ENCODE assay signal across 26 cellular contexts in genomic region chr2:71479261-71479660, GRCh38. TPM values are rescaled to one million over a fixed set of nuclear protein-coding genes. Genes with fewer than 3 reads are reported as not detected.
"Had no signal": no experiment of that assay in that cellular context is flagged by ENCODE, and none has a peak within 500 bp of the region (broad histone marks: within the 10 kb centered on the region; RNA-seq: fewer than 3 reads in every experiment).

No MANE protein-coding gene starts in this region.

- H3K4me1 ChIP-seq: foreskin keratinocyte, gastroesophageal sphincter, suprapubic skin, transverse colon had no signal

- DNase-seq: caudate nucleus; cerebellar nuclear complex; cortex of kidney; foreskin keratinocyte; heart left ventricle; left cardiac atrium; left lung; mesenchymal stem cell; midbrain; naive thymus-derived CD4-positive, alpha-beta T cell; nucleus accumbens; ovary; right lobe of liver; stimulated activated CD4-positive, alpha-beta T cell treated with anti-CD3 and anti-CD28 coated beads, Interleukin-2, amount 100 ng/mL, for 24 hours; stimulated activated CD4-positive, alpha-beta T cell treated with anti-CD3 and anti-CD28 coated beads, Interleukin-4, amount 100 ng/mL, for 4 hours; stimulated activated naive CD8-positive, alpha-beta T cell treated with anti-CD3 and anti-CD28 coated beads, Interleukin-15, amount 100 ng/mL, for 72 hours; transverse colon had no signal

- ATAC-seq: esophagus mucosa; foreskin keratinocyte; gastroesophageal sphincter; heart left ventricle; left cardiac atrium; left lung; naive thymus-derived CD4-positive, alpha-beta T cell; right lobe of liver; stimulated activated memory B cell treated with anti-CD40 and anti-IgM and Interleukin-4, amounts not matched to agents 10 μg/mL and 1 μg/mL and 100 μg/mL, for 72 hours; stimulated activated naive CD8-positive, alpha-beta T cell treated with anti-CD3 and anti-CD28 coated beads, Interleukin-15, amount 100 ng/mL, for 72 hours had no signal

- H3K36me3 ChIP-seq: neural progenitor cell, ovary, right lobe of liver, suprapubic skin, transverse colon had no signal

- H3K4me3 ChIP-seq: gastroesophageal sphincter, heart left ventricle, hepatocyte, left lung, neural progenitor cell, ovary, right lobe of liver, smooth muscle cell, suprapubic skin, transverse colon had no signal

- H3K27ac ChIP-seq: epithelial cell of prostate, foreskin keratinocyte, gastroesophageal sphincter, heart left ventricle, hepatocyte, neural progenitor cell, ovary, right lobe of liver, suprapubic skin, transverse colon had no signal

- H3K27me3 ChIP-seq: gastroesophageal sphincter, heart left ventricle, hepatocyte, left lung, neural progenitor cell, ovary, right lobe of liver, suprapubic skin, transverse colon had no signal

- FAIRE-seq: islet of Langerhans had no signal

- H3K9me3 ChIP-seq: gastroesophageal sphincter, heart left ventricle, left lung, ovary, right lobe of liver, suprapubic skin, transverse colon had no signal

RNA-seq across cellular contexts. Expression of gene DYSF, which starts 25.9 kb away (rescaled TPM):
- polyA plus RNA-seq: naive thymus-derived CD4-positive, alpha-beta T cell had no signal
